ENCODE assay signal across 8 cellular contexts in the genomic region with DNA sequence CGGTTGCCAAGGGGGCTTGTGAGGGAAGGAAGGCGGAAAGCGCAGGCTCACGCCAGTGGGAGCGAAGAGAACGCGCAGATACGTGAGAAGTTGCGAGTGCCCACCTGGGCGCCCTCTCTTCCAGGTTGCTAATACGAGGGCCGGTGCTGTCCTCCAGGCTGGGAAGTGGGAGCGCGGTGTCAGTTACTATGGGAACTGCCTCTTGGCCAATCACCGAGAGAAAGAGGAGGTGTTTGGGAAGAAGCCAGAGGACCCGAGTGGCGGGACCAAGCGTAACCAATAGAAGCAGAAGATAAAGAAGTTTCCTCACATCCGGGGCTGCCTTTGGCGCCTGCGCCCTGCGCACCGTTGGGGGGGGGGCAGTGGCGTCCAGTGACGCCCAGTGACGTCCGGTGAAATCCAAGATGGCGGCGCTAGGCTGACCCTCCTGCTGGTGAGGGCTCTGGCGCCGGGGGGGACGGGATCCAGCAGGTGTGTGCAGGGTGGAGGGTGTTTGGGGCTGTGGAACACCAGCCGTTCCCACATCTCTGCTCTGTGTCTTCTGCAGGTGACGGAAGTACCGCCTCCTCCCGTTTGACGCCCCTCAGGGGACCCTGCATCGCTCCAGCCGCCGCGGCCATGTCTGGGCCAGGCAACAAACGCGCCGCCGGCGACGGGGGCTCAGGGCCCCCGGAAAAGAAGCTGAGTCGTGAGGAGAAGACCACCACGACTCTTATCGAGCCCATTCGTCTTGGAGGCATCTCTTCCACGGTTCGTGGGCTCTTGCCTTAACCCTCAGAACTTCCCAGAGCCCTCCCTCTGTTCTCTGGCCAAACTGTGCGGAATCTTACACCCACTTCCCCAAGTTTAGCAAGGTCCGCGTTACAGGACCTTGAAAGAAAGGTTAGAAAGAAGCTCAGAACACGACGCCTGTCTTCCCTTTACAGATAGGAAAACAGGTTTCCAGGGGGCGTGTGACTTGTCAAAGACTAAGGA. TPM values are rescaled to one million over a fixed set of nuclear protein-coding genes. Genes with fewer than 3 reads are reported as not detected.
DNase-seq lines count a peak whose midpoint lies in the region; ATAC-seq and TF ChIP-seq lines count a peak whose summit lies in the region.

A gene (minus strand): TSS at position 135 of the 975 bp plus-strand sequence. CDS start 314 bp downstream, outside the sequence.
A gene (plus strand): TSS at position 395 of the 975 bp plus-strand sequence. CDS start 224 bp downstream, at position 619.

- intact Hi-C loops in head of caudate nucleus (cut with DNase I), result loop anchor here (2.0 kb wide), 1 partner anchor 13 kb away; a partner anchor contains a TSS

- H3K27ac Mint-ChIP-seq in activated naive CD8-positive, alpha-beta T cell treated with anti-CD3 and anti-CD28 coated beads for 36 hours, result peak within 1 kb of the TSS; percentile 86

- H3K4me2 ChIP-seq in osteoblast (ENCODE audit: insufficient read depth, low read length), result peak within 1 kb of the TSS; percentile 100

- peaks cover 36% of the 10 kb centered on the region for H3K79me2 ChIP-seq in osteoblast (ENCODE audit: insufficient read depth, low read length)

- H3K36me3 ChIP-seq in osteoblast (ENCODE audit: insufficient read depth, low read length), result peaks cover 43% of the 10 kb centered on the region
- peaks cover 33% of the 10 kb centered on the region for H3K36me3 ChIP-seq in thoracic aorta

- H3K4me1 ChIP-seq in osteoblast (ENCODE audit: insufficient read depth, low read length) (peaks cover 25% of the 10 kb centered on the region), thoracic aorta (ENCODE audit: control insufficient read depth in 1 of 2, low read depth in 2 of 2) (peaks cover 12 to 26% of the 10 kb centered on the region in 2 donors)

- no peak for TF ChIP-seq CTCF in osteoblast (IDR thresholded peaks at IDR 0.05; ENCODE audit: extremely low read depth, low read depth, low read length)
- TF ChIP-seq CTCF in thoracic aorta (IDR thresholded peaks at IDR 0.05), result no peak

- H3K27me3 Mint-ChIP-seq in activated naive CD8-positive, alpha-beta T cell treated with anti-CD3 and anti-CD28 coated beads for 36 hours, result no peaks in the 10 kb centered on the region

- peak within 1 kb of the TSS; percentile 94 for H3K4me3 ChIP-seq in osteoblast (ENCODE audit: insufficient read depth, low read length)
- H3K4me3 ChIP-seq in thoracic aorta, result peak within 1 kb of the TSS; percentile 82

- peak; percentile 78 for TF ChIP-seq POLR2A in GM10847 (IDR thresholded peaks at IDR 0.05; ENCODE audit: extremely low read depth, insufficient read length)

- ATAC-seq in HG02642 (IDR thresholded peaks at IDR 0.05; ENCODE audit: poor library complexity, unreplicated experiment) (peak; percentile 86), thoracic aorta (ENCODE audit: insufficient number of reproducible peaks, low FRiP score, low read depth) (peak; percentile 96)

- peak within 1 kb of the TSS; percentile 95 for H2AFZ ChIP-seq in osteoblast (ENCODE audit: low read length)

- peaks cover 21% of the 10 kb centered on the region for H3K4me1 Mint-ChIP-seq in activated naive CD8-positive, alpha-beta T cell treated with anti-CD3 and anti-CD28 coated beads for 36 hours

- H3K9me3 ChIP-seq in osteoblast (ENCODE audit: low read depth, low read length), result no peaks in the 10 kb centered on the region
- no peaks in the 10 kb centered on the region for H3K9me3 ChIP-seq in thoracic aorta

- no peaks in the 10 kb centered on the region for H3K9me3 Mint-ChIP-seq in activated naive CD8-positive, alpha-beta T cell treated with anti-CD3 and anti-CD28 coated beads for 36 hours

- peak within 1 kb of the TSS; percentile 92 for H3K4me3 Mint-ChIP-seq in activated naive CD8-positive, alpha-beta T cell treated with anti-CD3 and anti-CD28 coated beads for 36 hours

- DNase-seq in NCI-H1105 (lab: John Stamatoyannopoulos, UW), result peak; percentile 97
- peak; percentile 99 for DNase-seq in SKM-1 (lab: John Stamatoyannopoulos, UW; ENCODE audit: unreplicated experiment)
- DNase-seq in activated naive CD8-positive, alpha-beta T cell treated with anti-CD3 and anti-CD28 coated beads for 36 hours, result peak; percentile 95
- DNase-seq in head of caudate nucleus, result peak; percentile 94 to 99 (median 97)
- DNase-seq in osteoblast (ENCODE audit: insufficient read length, low spot score, missing footprints), result peak; percentile 100
- peak; percentile 90 for DNase-seq in thoracic aorta (ENCODE audit: low spot score)

- H4K20me1 ChIP-seq in osteoblast (ENCODE audit: insufficient read depth, low read length), result peaks cover 20% of the 10 kb centered on the region

- H3K27ac ChIP-seq in osteoblast (ENCODE audit: low read depth, low read length) (peak within 1 kb of the TSS; percentile 91), thoracic aorta (peak within 1 kb of the TSS; percentile 87)

- H3K27me3 ChIP-seq in osteoblast (ENCODE audit: insufficient read depth, low read length) (no peaks in the 10 kb centered on the region), thoracic aorta (replicated peaks; ENCODE audit: insufficient read depth) (no peaks in the 10 kb centered on the region)

- peaks cover 16% of the 10 kb centered on the region for H3K36me3 Mint-ChIP-seq in activated naive CD8-positive, alpha-beta T cell treated with anti-CD3 and anti-CD28 coated beads for 36 hours

RNA-seq across cellular contexts. Expression of the first gene that starts in this region (rescaled TPM):
- total RNA-seq in activated naive CD8-positive, alpha-beta T cell treated with anti-CD3 and anti-CD28 coated beads for 36 hours, result 1 to 10 TPM; 3.7 to 6.4 TPM
- total RNA-seq in osteoblast (2.4 and 2.9 TPM in 2 replicates), thoracic aorta (1 to 10 TPM in 1 of 2 donors, under 1 TPM in 1; 0.27 to 1.2 TPM)

RNA-seq across cellular contexts. Expression of the second gene that starts in this region (rescaled TPM):
- 100 to 1,000 TPM in 1 of 2 experiments, 10 to 100 TPM in 1; 95.2 to 107 TPM for total RNA-seq in activated naive CD8-positive, alpha-beta T cell treated with anti-CD3 and anti-CD28 coated beads for 36 hours
- total RNA-seq in osteoblast (63.1 and 88.3 TPM in 2 replicates), thoracic aorta (100 to 1,000 TPM; 109 to 112 TPM)

Comparison
In these comparisons a context has a peak if more than half of its experiments do, and no peak if none do; other contexts are left out.
1. Peak in every context shown above with its lines: DNase-seq, ATAC-seq, H3K4me3 ChIP-seq and H3K27ac ChIP-seq.